In genomic region chr2:215420471-215420935, GRCh38 we compare ENCODE assay signal across 1 cellular context.
TF ChIP-seq lines count a peak whose summit lies in the region.

No MANE protein-coding gene starts in this region.

TF ChIP-seq in HepG2, 621 proteins besides CTCF, POLR2A, EP300 and RAD21 (continued from another document and continues in another):
- TF ChIP-seq ZBTB43 (CRISPR knock-in tag; conservative IDR thresholded peaks at IDR 0.05) (peak; percentile 85), MNT (IDR thresholded peaks at IDR 0.05) (peak; percentile 64), RARA (CRISPR knock-in tag; IDR thresholded peaks at IDR 0.05) (peak; percentile 97), KDM1A (CRISPR knock-in tag; IDR thresholded peaks at IDR 0.05) (0 out of 2 replicates have a peak, but pooled peaks have one; percentile 28), FLYWCH1 (CRISPR knock-in tag; IDR thresholded peaks at IDR 0.05) (0 out of 2 replicates have a peak, but pooled peaks have one; percentile 51), ZNF746 (CRISPR knock-in tag; IDR thresholded peaks at IDR 0.05) (no peak), GRHL1 (CRISPR knock-in tag; conservative IDR thresholded peaks at IDR 0.05) (no peak), ZNF263 (CRISPR knock-in tag; IDR thresholded peaks at IDR 0.05) (no peak), ZBTB39 (CRISPR knock-in tag; IDR thresholded peaks at IDR 0.05) (no peak), SNAPC5 (CRISPR knock-in tag; IDR thresholded peaks at IDR 0.05; ENCODE audit: borderline replicate concordance) (no peak), ZSCAN9 (CRISPR knock-in tag; IDR thresholded peaks at IDR 0.05; ENCODE audit: borderline replicate concordance) (peak; percentile 54; the same call in 1 of the 2 replicates), ESRRA (CRISPR knock-in tag; IDR thresholded peaks at IDR 0.05; ENCODE audit: low read depth) (peak; percentile 51; the same call in 1 of the 2 replicates), JUND (CRISPR knock-in tag; IDR thresholded peaks at IDR 0.05) (peak; percentile 68; the same call in 1 of the 2 replicates), ZNF556 (CRISPR knock-in tag; IDR thresholded peaks at IDR 0.05; ENCODE audit: borderline replicate concordance) (no peak), FOXP4 (CRISPR knock-in tag; IDR thresholded peaks at IDR 0.05) (peak; percentile 86), KLF6 (CRISPR knock-in tag; IDR thresholded peaks at IDR 0.05) (no peak), FOXA1 (IDR thresholded peaks at IDR 0.05) (no peak), FOXA1 (CRISPR knock-in tag; IDR thresholded peaks at IDR 0.05) (peak; percentile 73), KDM5A (IDR thresholded peaks at IDR 0.05; ENCODE audit: borderline replicate concordance, low read length) (no peak; the same call in 1 of the 2 replicates), NCOA1 (CRISPR knock-in tag; IDR thresholded peaks at IDR 0.05) (no peak), ZNF251 (CRISPR knock-in tag; IDR thresholded peaks at IDR 0.05) (no peak), DNMT1 (CRISPR knock-in tag; IDR thresholded peaks at IDR 0.05) (no peak), NFE2 (CRISPR knock-in tag; IDR thresholded peaks at IDR 0.05) (no peak), ZNF616 (CRISPR knock-in tag; IDR thresholded peaks at IDR 0.05; ENCODE audit: low read depth) (no peak), ZBTB3 (CRISPR knock-in tag; IDR thresholded peaks at IDR 0.05; ENCODE audit: borderline replicate concordance, low read depth) (no peak), AHR (CRISPR knock-in tag; IDR thresholded peaks at IDR 0.05) (no peak), ZNF501 (CRISPR knock-in tag; IDR thresholded peaks at IDR 0.05) (peak; percentile 52; the same call in 1 of the 2 replicates), ZNF598 (CRISPR knock-in tag; IDR thresholded peaks at IDR 0.05; ENCODE audit: borderline replicate concordance) (no peak), FUBP1 (CRISPR knock-in tag; IDR thresholded peaks at IDR 0.05; ENCODE audit: borderline replicate concordance) (0 out of 2 replicates have a peak, but pooled peaks have one; percentile 32), MIER3 (CRISPR knock-in tag; IDR thresholded peaks at IDR 0.05; ENCODE audit: borderline replicate concordance) (peak; percentile 62; the same call in 1 of the 2 replicates), ZNF773 (CRISPR knock-in tag; IDR thresholded peaks at IDR 0.05; ENCODE audit: borderline replicate concordance) (no peak), ZNF777 (CRISPR knock-in tag; IDR thresholded peaks at IDR 0.05) (no peak), ZNF576 (CRISPR knock-in tag; IDR thresholded peaks at IDR 0.05) (no peak), RBAK (CRISPR knock-in tag; IDR thresholded peaks at IDR 0.05) (no peak), TFDP1 (CRISPR knock-in tag; IDR thresholded peaks at IDR 0.05; ENCODE audit: borderline replicate concordance) (peak; percentile 86), ZNF816 (CRISPR knock-in tag; IDR thresholded peaks at IDR 0.05; ENCODE audit: borderline replicate concordance) (no peak), RFXANK (CRISPR knock-in tag; IDR thresholded peaks at IDR 0.05) (peak; percentile 30; the same call in 1 of the 2 replicates), CENPBD1 (CRISPR knock-in tag; IDR thresholded peaks at IDR 0.05; ENCODE audit: borderline replicate concordance, low read depth) (no peak), FOXC1 (CRISPR knock-in tag; IDR thresholded peaks at IDR 0.05; ENCODE audit: borderline replicate concordance) (no peak), ZNF180 (CRISPR knock-in tag; IDR thresholded peaks at IDR 0.05; ENCODE audit: borderline replicate concordance, low read depth) (no peak), PLSCR1 (CRISPR knock-in tag; IDR thresholded peaks at IDR 0.05; ENCODE audit: borderline replicate concordance) (no peak), NFAT5 (CRISPR knock-in tag; IDR thresholded peaks at IDR 0.05) (no peak)
